20 cellular contexts compared by ENCODE assay signal in the genomic region with DNA sequence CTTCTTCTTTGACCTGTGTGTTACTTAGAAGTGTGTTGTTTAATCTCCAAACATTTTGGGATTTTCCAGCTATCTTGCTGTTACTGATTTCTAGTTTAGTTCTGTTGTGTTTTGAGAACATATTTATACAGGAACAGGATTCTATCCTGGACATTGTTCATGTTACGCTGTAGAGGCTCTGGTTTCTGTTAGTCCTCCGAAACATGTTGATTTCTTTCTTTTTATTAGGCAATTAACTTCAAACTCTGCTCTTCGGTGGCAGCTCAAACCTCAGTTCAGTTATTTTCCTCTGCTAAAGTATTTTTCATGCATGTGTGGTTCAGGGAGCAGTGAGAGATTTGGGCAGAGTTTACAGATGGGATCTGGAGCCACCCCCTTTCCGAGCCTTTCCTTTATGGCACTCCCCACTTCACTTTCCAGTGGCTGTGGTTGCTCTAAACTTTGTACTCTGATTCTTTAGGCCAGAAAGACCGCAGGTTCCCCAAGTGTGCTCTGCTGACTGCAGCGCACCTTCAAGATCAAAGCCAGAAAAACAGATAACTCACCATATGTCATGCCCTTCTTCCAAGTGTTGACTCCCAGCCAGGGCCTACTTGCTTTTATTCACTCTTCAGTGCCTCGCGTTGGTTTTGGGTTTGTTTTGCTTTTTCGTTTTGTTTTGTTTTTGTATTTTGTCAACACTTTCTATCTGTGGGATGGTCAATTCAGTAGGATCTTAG.
DNase-seq lines count a peak whose midpoint lies in the region; TF ChIP-seq lines count a peak whose summit lies in the region.
"Had no signal": no experiment of that assay in that cellular context is flagged by ENCODE, and none has a peak within 500 bp of the region (broad histone marks: within the 10 kb centered on the region; RNA-seq: fewer than 3 reads in every experiment).

No MANE protein-coding gene starts in this region.

- H3K9me3 ChIP-seq in SK-N-MC (ENCODE audit: low read depth, low read length) (no peaks in the 10 kb centered on the region), stomach smooth muscle (ENCODE audit: control insufficient read depth in 2 of 2, low read length in 2 of 2) (no peaks in the 10 kb centered on the region)

- peak overlapping the region; percentile 83 to 90 (median 89) for H3K27ac Mint-ChIP-seq in nephron
- H3K27ac Mint-ChIP-seq: activated B cell treated with CpG ODN at 0.5 μM for 24 hours; activated CD4-positive, alpha-beta memory T cell treated with anti-CD3 and anti-CD28 coated beads for 36 hours; IgD-negative memory B cell; T-helper 2 cell treated with Interferon-gamma antibody and Interleukin-4, amounts not matched to agents 5 μg/mL and 100 μg/mL, for 36 hours had no signal

- no peak for TF ChIP-seq CTCF in nephron (IDR thresholded peaks at IDR 0.05; ENCODE audit: unreplicated experiment in 3 of 3)

- peak overlapping the region; percentile 74 for H3K27ac ChIP-seq in SK-N-MC
- peak overlapping the region; percentile 80 for H3K27ac ChIP-seq in stomach smooth muscle (ENCODE audit: low read length)
- H3K27ac ChIP-seq: cardiac muscle cell, right atrium auricular region had no signal

- H3K4me3 ChIP-seq in SK-N-MC: no peak overlapping the region
- H3K4me3 ChIP-seq in stomach smooth muscle (ENCODE audit: low read length in 2 of 2): peak overlapping the region; percentile 9
- H3K4me3 ChIP-seq: cardiac muscle cell, right atrium auricular region had no signal

- no peaks in the 10 kb centered on the region for H3K27me3 ChIP-seq in stomach smooth muscle (ENCODE audit: control insufficient read depth in 1 of 2, insufficient read depth in 2 of 2, low read length in 2 of 2)
- H3K27me3 ChIP-seq: cardiac muscle cell, right atrium auricular region had no signal

- H3K27me3 Mint-ChIP-seq in nephron (ENCODE audit: low read depth): peaks cover 3% of the 10 kb centered on the region

- peaks cover 25% of the 10 kb centered on the region for H3K4me1 ChIP-seq in stomach smooth muscle (ENCODE audit: control insufficient read depth, insufficient read depth, low read length)

- DNase-seq in SK-N-MC (ENCODE audit: low read depth, low spot score) (no peak), cerebellum (ENCODE audit: low spot score) (peak; percentile 67), HPDE6-E6E7 (ENCODE audit: extremely low spot score) (no peak), SW 1271 (lab: John Stamatoyannopoulos, UW) (no peak), NCI-H1048 (lab: John Stamatoyannopoulos, UW) (no peak)
- DNase-seq: activated B cell treated with CpG ODN at 0.5 μM for 24 hours; activated CD4-positive, alpha-beta memory T cell treated with anti-CD3 and anti-CD28 coated beads for 36 hours; activated effector memory CD4-positive, alpha-beta T cell treated with Interleukin-2 at 50 U/mL for 16 hours; H7; NCI-H146; NCI-H526; occipital lobe; stimulated activated CD4-positive, alpha-beta T cell treated with anti-CD3 and anti-CD28 coated beads, Interleukin-15, amount 100 ng/mL, for 24 hours had no signal

- H3K36me3 ChIP-seq in SK-N-MC (ENCODE audit: insufficient read depth, low read length) (no peaks in the 10 kb centered on the region), stomach smooth muscle (ENCODE audit: control insufficient read depth in 2 of 2, insufficient read depth in 2 of 2, low read length in 2 of 2) (no peaks in the 10 kb centered on the region)
- H3K36me3 ChIP-seq: cardiac muscle cell, right atrium auricular region had no signal

- H3K9ac ChIP-seq in SK-N-MC (ENCODE audit: insufficient read length) (no peak overlapping the region), stomach smooth muscle (ENCODE audit: low read length in 2 of 2) (peak overlapping the region in 1 of 2 donors; percentile 8)

- H3K4me1 Mint-ChIP-seq in nephron: peaks cover 40% of the 10 kb centered on the region

- H3K4me3 Mint-ChIP-seq in nephron: no peak overlapping the region
- H3K4me3 Mint-ChIP-seq: activated B cell treated with CpG ODN at 0.5 μM for 24 hours; activated CD4-positive, alpha-beta memory T cell treated with anti-CD3 and anti-CD28 coated beads for 36 hours; CD14-positive monocyte; T-helper 2 cell treated with Interferon-gamma antibody and Interleukin-4, amounts not matched to agents 5 μg/mL and 100 μg/mL, for 36 hours had no signal

- H3K9me3 Mint-ChIP-seq in nephron: peaks cover 18% of the 10 kb centered on the region

- no peaks in the 10 kb centered on the region for H3K36me3 Mint-ChIP-seq in nephron (ENCODE audit: low read depth)
- H3K36me3 Mint-ChIP-seq: CD14-positive monocyte, IgD-negative memory B cell had no signal
